11 cellular contexts compared by ENCODE assay signal in the genomic region with DNA sequence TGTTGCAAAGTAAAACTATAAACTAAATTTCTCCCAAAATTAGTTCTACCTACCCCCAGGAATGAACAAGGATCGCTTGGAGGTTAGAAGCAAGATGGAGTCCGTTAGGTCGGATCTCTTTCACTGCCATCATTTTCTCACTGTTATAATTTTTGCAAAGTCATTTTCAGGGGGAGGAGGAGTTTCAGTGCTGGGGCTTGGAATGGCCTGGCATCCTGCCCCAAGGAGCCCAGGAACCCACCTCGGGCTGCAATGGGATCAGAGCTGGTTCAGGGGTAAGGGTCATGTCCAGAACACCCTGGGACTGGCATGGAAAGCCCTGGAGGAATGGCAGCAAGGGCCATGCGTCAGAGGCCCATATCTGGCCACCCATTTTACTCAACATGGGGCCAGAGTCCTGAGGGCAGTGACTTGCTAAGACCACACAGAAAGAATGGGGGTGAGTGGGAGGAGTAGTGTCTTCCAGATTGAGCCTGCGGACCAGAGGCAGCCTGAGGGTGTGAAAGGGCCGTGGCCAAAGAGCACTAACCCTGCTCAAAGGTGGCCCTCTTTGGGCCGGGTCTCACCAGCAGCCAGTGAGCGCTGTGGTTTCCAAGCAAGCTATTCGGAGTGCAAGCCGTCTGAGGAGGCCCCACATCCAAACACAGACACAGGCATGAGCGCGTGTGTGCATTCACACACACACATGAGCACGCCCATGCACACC. TPM values are rescaled to one million over a fixed set of nuclear protein-coding genes. Genes with fewer than 3 reads are reported as not detected.
A peak's percentile ranks its signal among the peaks of the same experiment; 100 is the strongest.
DNase-seq lines count a peak whose midpoint lies in the region; ATAC-seq, FAIRE-seq and TF ChIP-seq lines count a peak whose summit lies in the region.
"Had no signal": no experiment of that assay in that cellular context is flagged by ENCODE, and none has a peak within 500 bp of the region (broad histone marks: within the 10 kb centered on the region; RNA-seq: fewer than 3 reads in every experiment).

No MANE protein-coding gene starts in this region.

- no peaks in the 10 kb centered on the region for H3K36me3 ChIP-seq in prostate gland

- POLR2A ChIA-PET in activated CD4-positive, alpha-beta T cell treated with anti-CD3 and anti-CD28 coated beads for 36 hours (lab: Charles Lee), result no interaction called here

- no peaks in the 10 kb centered on the region for H3K36me3 Mint-ChIP-seq in activated CD4-positive, alpha-beta T cell treated with anti-CD3 and anti-CD28 coated beads for 36 hours (ENCODE audit: low read depth)
- H3K36me3 Mint-ChIP-seq: stimulated activated effector memory CD8-positive, alpha-beta T cell treated with anti-CD3 and anti-CD28 coated beads, Interleukin-12 subunit alpha, Interleukin-12 subunit beta, amount 100 ng/mL, for 72 hours had no signal

- ATAC-seq in omental fat pad (ENCODE audit: low FRiP score) (no peak), GM21367 (IDR thresholded peaks at IDR 0.05; ENCODE audit: unreplicated experiment) (no peak), GM18519 (IDR thresholded peaks at IDR 0.05; ENCODE audit: low FRiP score, unreplicated experiment) (no peak)
- ATAC-seq in activated CD4-positive, alpha-beta T cell treated with anti-CD3 and anti-CD28 coated beads for 36 hours, result no peak

- no peaks in the 10 kb centered on the region for H3K9me3 Mint-ChIP-seq in activated CD4-positive, alpha-beta T cell treated with anti-CD3 and anti-CD28 coated beads for 36 hours (ENCODE audit: low read depth)
- H3K9me3 Mint-ChIP-seq: activated T-helper 1 cell treated with anti-CD3 and anti-CD28 coated beads, Interleukin-12 subunit alpha, Interleukin-12 subunit beta, Interleukin-2, Interleukin-4 antibody, amounts not matched to agents 30 ng/mL and 10 ng/mL and 1 ng/mL, durations not matched to agents 14 hours and 24 hours and 36 hours; stimulated activated effector memory CD8-positive, alpha-beta T cell treated with anti-CD3 and anti-CD28 coated beads, Interleukin-12 subunit alpha, Interleukin-12 subunit beta, amount 100 ng/mL, for 72 hours had no signal

- CTCF ChIA-PET in activated CD4-positive, alpha-beta T cell treated with anti-CD3 and anti-CD28 coated beads for 36 hours (lab: Charles Lee), result no interaction called here

- TF ChIP-seq POLR2A in erythroblast (IDR thresholded peaks at IDR 0.05; ENCODE audit: low read length) (no peak), prostate gland (IDR thresholded peaks at IDR 0.05) (no peak)

- H3K4me3 ChIP-seq in prostate gland, result no peak overlapping the region

- FAIRE-seq in RCC 7860 (lab: Jason Lieb, UNC), result no peak

- no peak overlapping the region for H3K27ac Mint-ChIP-seq in activated CD4-positive, alpha-beta T cell treated with anti-CD3 and anti-CD28 coated beads for 36 hours
- H3K27ac Mint-ChIP-seq: activated T-helper 1 cell treated with anti-CD3 and anti-CD28 coated beads, Interleukin-12 subunit alpha, Interleukin-12 subunit beta, Interleukin-2, Interleukin-4 antibody, amounts not matched to agents 30 ng/mL and 10 ng/mL and 1 ng/mL, durations not matched to agents 14 hours and 24 hours and 36 hours; stimulated activated effector memory CD8-positive, alpha-beta T cell treated with anti-CD3 and anti-CD28 coated beads, Interleukin-12 subunit alpha, Interleukin-12 subunit beta, amount 100 ng/mL, for 72 hours had no signal

- intact Hi-C loops in prostate gland (cut with DNase I), result no loop called here
- intact Hi-C loops in activated CD4-positive, alpha-beta T cell treated with anti-CD3 and anti-CD28 coated beads for 36 hours (cut with DNase I, micrococcal nuclease), result no loop called here

- WGBS in prostate gland, result 81% methylated on average over 14 of the region's 14 CpGs

- no peak for TF ChIP-seq CTCF in omental fat pad (IDR thresholded peaks at IDR 0.05)
- no peak for TF ChIP-seq CTCF in prostate gland (IDR thresholded peaks at IDR 0.05)

- DNase-seq in EH (ENCODE audit: low read depth) (peak; percentile 96), RCC 7860 (ENCODE audit: low spot score) (peak; percentile 96), erythroblast (lab: John Stamatoyannopoulos, UW) (peak; percentile 41 to 58), omental fat pad (ENCODE audit: low spot score) (peak; percentile 22), prostate gland (ENCODE audit: low spot score) (no peak)
- no peak for DNase-seq in activated CD4-positive, alpha-beta T cell treated with anti-CD3 and anti-CD28 coated beads for 36 hours
- DNase-seq: nucleus accumbens had no signal

- no peaks in the 10 kb centered on the region for H3K27me3 ChIP-seq in prostate gland (replicated peaks; ENCODE audit: insufficient read depth)

- H3K27me3 Mint-ChIP-seq in activated CD4-positive, alpha-beta T cell treated with anti-CD3 and anti-CD28 coated beads for 36 hours, result no peaks in the 10 kb centered on the region

- H3K4me1 Mint-ChIP-seq in activated CD4-positive, alpha-beta T cell treated with anti-CD3 and anti-CD28 coated beads for 36 hours, result no peaks in the 10 kb centered on the region
- H3K4me1 Mint-ChIP-seq: stimulated activated effector memory CD8-positive, alpha-beta T cell treated with anti-CD3 and anti-CD28 coated beads, Interleukin-12 subunit alpha, Interleukin-12 subunit beta, amount 100 ng/mL, for 72 hours had no signal

- H3K4me3 Mint-ChIP-seq in activated CD4-positive, alpha-beta T cell treated with anti-CD3 and anti-CD28 coated beads for 36 hours, result no peak overlapping the region
- H3K4me3 Mint-ChIP-seq: activated T-helper 1 cell treated with anti-CD3 and anti-CD28 coated beads, Interleukin-12 subunit alpha, Interleukin-12 subunit beta, Interleukin-2, Interleukin-4 antibody, amounts not matched to agents 30 ng/mL and 10 ng/mL and 1 ng/mL, durations not matched to agents 14 hours and 24 hours and 36 hours; stimulated activated effector memory CD8-positive, alpha-beta T cell treated with anti-CD3 and anti-CD28 coated beads, Interleukin-12 subunit alpha, Interleukin-12 subunit beta, amount 100 ng/mL, for 72 hours had no signal

- peaks cover 4% of the 10 kb centered on the region for H3K4me1 ChIP-seq in prostate gland (replicated peaks)

- no peaks in the 10 kb centered on the region for H3K9me3 ChIP-seq in prostate gland

- no peak overlapping the region for H3K27ac ChIP-seq in prostate gland

RNA-seq across cellular contexts. Expression of a gene that starts 31.8 kb away (rescaled TPM):
- total RNA-seq in omental fat pad (under 1 TPM in 2 of 4 donors, not detected in 2; 0.46 to 0.50 TPM), prostate gland (10 to 100 TPM in 1 of 2 donors, 1 to 10 TPM in 1; 4.3 to 16.9 TPM)
- not detected for total RNA-seq in activated CD4-positive, alpha-beta T cell treated with anti-CD3 and anti-CD28 coated beads for 36 hours
- total RNA-seq: activated T-helper 1 cell treated with anti-CD3 and anti-CD28 coated beads, Interleukin-12 subunit alpha, Interleukin-12 subunit beta, Interleukin-2, Interleukin-4 antibody, amounts not matched to agents 30 ng/mL and 10 ng/mL and 1 ng/mL, durations not matched to agents 14 hours and 24 hours and 36 hours had no signal

RNA-seq across cellular contexts. Expression of a gene that starts 54.3 kb away (rescaled TPM):
- total RNA-seq in omental fat pad (1 to 10 TPM in 3 of 4 donors, under 1 TPM in 1; 0.65 to 9.6 (median 2.9) TPM), prostate gland (1 to 10 TPM; 1.6 to 7.0 TPM)
- under 1 TPM; 0.91 to 0.93 TPM for total RNA-seq in activated CD4-positive, alpha-beta T cell treated with anti-CD3 and anti-CD28 coated beads for 36 hours

RNA-seq across cellular contexts. Expression of a gene that starts 58.9 kb away (rescaled TPM):
- under 1 TPM in 2 of 4 donors, not detected in 2; 0.24 to 0.95 TPM for total RNA-seq in omental fat pad
- 1 to 10 TPM; 3.1 to 6.6 TPM for total RNA-seq in prostate gland
- not detected for total RNA-seq in activated CD4-positive, alpha-beta T cell treated with anti-CD3 and anti-CD28 coated beads for 36 hours
- total RNA-seq: activated T-helper 1 cell treated with anti-CD3 and anti-CD28 coated beads, Interleukin-12 subunit alpha, Interleukin-12 subunit beta, Interleukin-2, Interleukin-4 antibody, amounts not matched to agents 30 ng/mL and 10 ng/mL and 1 ng/mL, durations not matched to agents 14 hours and 24 hours and 36 hours had no signal

Comparison
In these comparisons a context has a peak if more than half of its experiments do, and no peak if none do; other contexts are left out.
1. DNase-seq: peak in EH (single experiment), RCC 7860 (single experiment), erythroblast (2 of 2) and omental fat pad (single experiment); none in prostate gland (single experiment) and activated CD4-positive, alpha-beta T cell treated with anti-CD3 and anti-CD28 coated beads for 36 hours (single experiment).